20 cellular contexts compared by ENCODE assay signal in the genomic region with DNA sequence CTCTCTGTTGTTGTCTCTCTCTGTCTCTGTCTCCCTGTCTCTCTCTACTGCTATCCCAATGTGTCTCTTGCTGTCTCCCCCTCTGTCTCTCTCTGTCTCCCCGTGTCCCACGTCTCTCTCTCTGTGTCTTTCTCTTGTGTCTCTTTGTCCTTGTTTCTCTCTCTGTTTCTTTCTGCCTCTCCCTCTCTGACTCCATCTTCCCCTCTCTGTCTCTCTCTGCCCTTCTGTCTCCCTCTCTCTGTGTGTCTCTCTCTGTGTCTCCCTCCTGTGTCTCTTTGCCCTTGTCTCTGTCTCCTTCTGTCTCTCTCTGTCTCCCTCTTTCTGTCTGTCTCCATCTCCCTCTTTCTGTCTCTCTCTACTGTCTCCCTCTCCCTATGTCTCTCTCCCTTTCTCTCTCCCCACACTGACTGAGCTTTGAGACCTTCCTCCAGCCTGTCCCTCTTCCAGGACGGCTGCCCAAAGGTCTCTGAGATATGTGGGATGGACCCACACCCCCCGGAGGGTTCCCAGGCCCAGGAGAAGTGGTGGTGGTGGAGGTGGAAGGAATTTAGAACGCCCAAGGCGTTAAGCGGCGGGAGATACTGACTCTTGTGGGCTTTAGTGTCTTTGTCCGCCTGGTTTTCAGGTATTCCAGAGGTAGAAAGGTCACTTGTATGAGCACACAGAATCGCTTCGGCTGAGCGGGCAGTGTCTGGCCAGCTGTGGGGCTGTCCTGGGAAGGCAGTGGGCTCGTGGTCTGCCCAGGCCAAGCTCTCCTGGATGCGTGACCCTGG.
"Had no signal": no experiment of that assay in that cellular context is flagged by ENCODE, and none has a peak within 500 bp of the region (broad histone marks: within the 10 kb centered on the region; RNA-seq: fewer than 3 reads in every experiment).

No MANE protein-coding gene starts in this region.

- H3K27ac Mint-ChIP-seq: endodermal cell; naive thymus-derived CD4-positive, alpha-beta T cell; nephron progenitor cell had no signal

- H3K79me2 ChIP-seq: hepatocyte had no signal

- H3K4me2 ChIP-seq: hepatocyte had no signal

- H3K27me3 ChIP-seq: hepatocyte, pancreas, transverse colon had no signal

- H3K4me1 Mint-ChIP-seq: endodermal cell, nephron progenitor cell had no signal

- H3K9me3 Mint-ChIP-seq: endodermal cell, nephron progenitor cell had no signal

- H3K27ac ChIP-seq: hepatocyte, pancreas, prostate gland, stomach, thoracic aorta, transverse colon had no signal

- ATAC-seq: naive thymus-derived CD4-positive, alpha-beta T cell; sciatic nerve had no signal

- H3K9me3 ChIP-seq: pancreas, prostate gland, spleen, stomach, thoracic aorta, transverse colon had no signal

- H2AFZ ChIP-seq: hepatocyte had no signal

- H3K36me3 ChIP-seq: pancreas, prostate gland, spleen, stomach, thoracic aorta, transverse colon had no signal

- H3K4me3 ChIP-seq: hepatocyte, pancreas, prostate gland, spleen, stomach, thoracic aorta, transverse colon had no signal

- H3K4me1 ChIP-seq: pancreas, prostate gland, transverse colon had no signal

- H3K4me3 Mint-ChIP-seq: endodermal cell; naive thymus-derived CD4-positive, alpha-beta T cell; nephron progenitor cell had no signal

- H3K36me3 Mint-ChIP-seq: naive thymus-derived CD4-positive, alpha-beta T cell had no signal

- FAIRE-seq: endothelial cell of umbilical vein, pancreas had no signal

- DNase-seq: dermis blood vessel endothelial cell; endodermal cell; erythroblast; foreskin melanocyte; naive thymus-derived CD4-positive, alpha-beta T cell; nephron progenitor cell; pancreas; retina; spleen; stimulated activated CD4-positive, alpha-beta T cell treated with anti-CD3 and anti-CD28 coated beads, Interleukin-15, amount 100 ng/mL, for 24 hours; stimulated activated CD4-positive, alpha-beta T cell treated with anti-CD3 and anti-CD28 coated beads, Interleukin-1b, Interleukin-23, amount 100 ng/mL, for 48 hours; stimulated activated CD4-positive, alpha-beta T cell treated with anti-CD3 and anti-CD28 coated beads, Interleukin-4, amount 100 ng/mL, for 4 hours; stimulated activated naive CD4-positive, alpha-beta T cell; stomach; transverse colon had no signal
